ENCODE assay signal across 1 cellular context in genomic region chr2:26720322-26721166, GRCh38.
TF ChIP-seq lines count a peak whose summit lies in the region.

No MANE protein-coding gene starts in this region.

TF ChIP-seq in GM12878, 131 proteins besides CTCF, POLR2A, EP300 and RAD21:
- TF ChIP-seq RFX5 (IDR thresholded peaks at IDR 0.05; ENCODE audit: low read depth, low read length) (no peak), REST (IDR thresholded peaks at IDR 0.05; ENCODE audit: low read depth, low read length) (no peak), ZNF687 (IDR thresholded peaks at IDR 0.05) (no peak), NFXL1 (IDR thresholded peaks at IDR 0.05; ENCODE audit: borderline replicate concordance) (no peak), YBX1 (IDR thresholded peaks at IDR 0.05) (no peak), BCL11A (IDR thresholded peaks at IDR 0.05; ENCODE audit: low read depth, low read length) (no peak), TARDBP (IDR thresholded peaks at IDR 0.05; ENCODE audit: borderline replicate concordance) (no peak), TCF3 (IDR thresholded peaks at IDR 0.05; ENCODE audit: borderline replicate concordance, insufficient read depth, low read depth, low read length) (no peak), NKRF (conservative IDR thresholded peaks at IDR 0.05) (no peak), FOXM1 (IDR thresholded peaks at IDR 0.05; ENCODE audit: low read depth, low read length) (no peak)
- TF ChIP-seq, protein P1, sequence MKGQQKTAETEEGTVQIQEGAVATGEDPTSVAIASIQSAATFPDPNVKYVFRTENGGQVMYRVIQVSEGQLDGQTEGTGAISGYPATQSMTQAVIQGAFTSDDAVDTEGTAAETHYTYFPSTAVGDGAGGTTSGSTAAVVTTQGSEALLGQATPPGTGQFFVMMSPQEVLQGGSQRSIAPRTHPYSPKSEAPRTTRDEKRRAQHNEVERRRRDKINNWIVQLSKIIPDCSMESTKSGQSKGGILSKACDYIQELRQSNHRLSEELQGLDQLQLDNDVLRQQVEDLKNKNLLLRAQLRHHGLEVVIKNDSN (IDR thresholded peaks at IDR 0.05; ENCODE audit: borderline replicate concordance, extremely low read length, insufficient read depth, low read depth, low read length), result no peak
